In genomic region chr17:16371742-16372141, GRCh38 we compare ENCODE assay signal across 15 cellular contexts. TPM values are rescaled to one million over a fixed set of nuclear protein-coding genes. Genes with fewer than 3 reads are reported as not detected.
DNase-seq lines count a peak whose midpoint lies in the region; ATAC-seq, FAIRE-seq and TF ChIP-seq lines count a peak whose summit lies in the region.
"Had no signal": no experiment of that assay in that cellular context is flagged by ENCODE, and none has a peak within 500 bp of the region (broad histone marks: within the 10 kb centered on the region; RNA-seq: fewer than 3 reads in every experiment).

No MANE protein-coding gene starts in this region.

- no peaks in the 10 kb centered on the region for H3K36me3 ChIP-seq in K562 (ENCODE audit: control insufficient read depth, insufficient read depth, low read length)
- no peaks in the 10 kb centered on the region for H3K36me3 ChIP-seq in HepG2 (replicated peaks in 1 of 2; ENCODE audit: control insufficient read depth in 1 of 2, insufficient read depth in 2 of 2, low read length in 2 of 2)
- H3K36me3 ChIP-seq in small intestine (ENCODE audit: control insufficient read depth in 2 of 2, insufficient read depth in 2 of 2, low read length in 2 of 2), result no peaks in the 10 kb centered on the region

- no peak for TF ChIP-seq RAD21 in K562 (CRISPR knock-in tag; conservative IDR thresholded peaks at IDR 0.05 in 1 of 2, IDR thresholded peaks at IDR 0.05 in 1 of 2)
- TF ChIP-seq RAD21 in HepG2 (CRISPR knock-in tag; IDR thresholded peaks at IDR 0.05), result no peak

- H3K9me3 ChIP-seq in K562 (replicated peaks; ENCODE audit: control insufficient read depth, insufficient read depth, low read depth, low read length), result no peaks in the 10 kb centered on the region
- H3K9me3 ChIP-seq in HepG2 (ENCODE audit: low read length), result no peaks in the 10 kb centered on the region
- no peaks in the 10 kb centered on the region for H3K9me3 ChIP-seq in small intestine (ENCODE audit: control insufficient read depth, low read depth)
- H3K9me3 ChIP-seq: testis had no signal

- BruUV-seq in K562 (replicated peaks; lab: Mats Ljungman, UMichigan) (no TSS peak), HepG2 (replicated peaks; lab: Mats Ljungman, UMichigan) (no TSS peak)

- TF ChIP-seq POLR2A in K562 (conservative IDR thresholded peaks at IDR 0.05), result no peak
- no peak for TF ChIP-seq POLR2A in HepG2 (IDR thresholded peaks at IDR 0.05; ENCODE audit: insufficient read depth in 1 of 2, low read depth in 2 of 2, low read length in 2 of 2)

- POLR2A ChIA-PET in K562 (lab: Yijun Ruan, JAX), result interaction anchor here (1.0 to 1.1 kb wide), 2 partner anchors 9 to 14 kb away, joined by 3 read pairs; partner anchors contain the start of gene UBB
- POLR2A ChIA-PET in HepG2 (lab: Yijun Ruan, JAX), result interaction anchor here (0.8 kb wide), 1 partner anchor 9 kb away, joined by 4 read pairs; the partner anchor contains the start of gene UBB

- H3K9ac ChIP-seq in K562 (ENCODE audit: insufficient read depth in 1 of 2, low read depth in 2 of 2, low read length in 2 of 2) (no peak overlapping the region), HepG2 (ENCODE audit: insufficient read depth, low read depth, low read length) (no peak overlapping the region)

- DNase-seq in Daoy (ENCODE audit: low read depth) (peak; percentile 67), NCI-H1436 treated with DMSO at 0.1 percent for 48 hours (lab: John Stamatoyannopoulos, UW) (peak; percentile 5), K562 (ENCODE audit: extremely low read depth in 1 of 4, low spot score in 3 of 4) (no peak), HepG2 (ENCODE audit: low spot score) (no peak), GM19240 (ENCODE audit: insufficient read length, low spot score) (no peak), NK-92 (lab: John Stamatoyannopoulos, UW; ENCODE audit: unreplicated experiment) (no peak), small intestine (no peak)
- DNase-seq: activated CD4-positive, alpha-beta T cell treated with anti-CD3 and anti-CD28 coated beads for 1 hour; activated T-cell treated with anti-CD3 and anti-CD28 coated beads, Interleukin-2, amount 50 U/mL, for 72 hours; GOT3; NCI-H526 treated with DMSO at 0.1 percent for 48 hours; testis had no signal

- in situ Hi-C loops in K562 (cut with MboI) (no loop called here), HepG2 (cut with HindIII; ENCODE audit: extremely low pct_ligation_motif_present, low pct_unique_long_range_greater_than_20kb) (no loop called here)

- intact Hi-C loops in K562 (cut with micrococcal nuclease) (no loop called here), HepG2 (cut with micrococcal nuclease; ENCODE audit: unreplicated experiment) (no loop called here)

- TF ChIP-seq CTCF in K562 (IDR thresholded peaks at IDR 0.05 in 2 of 3, conservative IDR thresholded peaks at IDR 0.05 in 1 of 3; ENCODE audit: insufficient read depth in 2 of 3, low read depth in 1 of 3, low read length in 3 of 3), result no peak
- TF ChIP-seq CTCF in HepG2 (CRISPR knock-in tag; IDR thresholded peaks at IDR 0.05), result no peak

- H3K79me2 ChIP-seq in K562 (ENCODE audit: control insufficient read depth, insufficient read depth, low read length), result no peaks in the 10 kb centered on the region
- H3K79me2 ChIP-seq in HepG2 (ENCODE audit: insufficient read depth, low read length), result no peaks in the 10 kb centered on the region

- no peaks in the 10 kb centered on the region for H3K9me1 ChIP-seq in K562 (ENCODE audit: control insufficient read depth, insufficient read depth, low read length)

- H4K20me1 ChIP-seq in K562 (replicated peaks; ENCODE audit: control insufficient read depth, insufficient read depth, low read length), result no peaks in the 10 kb centered on the region
- no peaks in the 10 kb centered on the region for H4K20me1 ChIP-seq in HepG2 (ENCODE audit: insufficient read depth, low read length)

- ATAC-seq in K562 (no peak), HepG2 (no peak)
- no peak for ATAC-seq in activated CD4-positive, CD25-positive, alpha-beta regulatory T cell treated with anti-CD3 and anti-CD28 coated beads, Interleukin-2, amount 50 U/mL, for 24 hours
- ATAC-seq: activated T-cell treated with anti-CD3 and anti-CD28 coated beads, Interleukin-2, amount 50 U/mL, for 72 hours; sciatic nerve had no signal

- 88% methylated on average over 5 of the region's 5 CpGs for WGBS in K562 (ENCODE audit: insufficient coverage, low coverage, missing lambda C conversion rate)
- WGBS in HepG2 (ENCODE audit: low lambda C conversion rate), result 80% methylated on average over 5 of the region's 5 CpGs
- WGBS in small intestine, 3 donors, result 60 to 61% (median 61%) methylated on average over 5 of the region's 5 CpGs

- H3K4me2 ChIP-seq in K562 (ENCODE audit: insufficient read depth, low read length), result no peak overlapping the region
- H3K4me2 ChIP-seq in HepG2 (ENCODE audit: low read depth, low read length), result no peak overlapping the region

- no peak overlapping the region for H3K27ac ChIP-seq in K562 (ENCODE audit: extremely low read depth, low read depth, low read length)
- no peak overlapping the region for H3K27ac ChIP-seq in HepG2 (ENCODE audit: extremely low read length, insufficient read depth, low read length)
- H3K27ac ChIP-seq in small intestine (ENCODE audit: low read depth in 1 of 2, low read length in 1 of 2), result no peak overlapping the region
- H3K27ac ChIP-seq: testis had no signal

- no peaks in the 10 kb centered on the region for H3K4me1 ChIP-seq in K562 (replicated peaks in 1 of 2; ENCODE audit: control insufficient read depth in 2 of 2, insufficient read depth in 2 of 2, low read length in 2 of 2)
- H3K4me1 ChIP-seq in HepG2 (ENCODE audit: insufficient read depth, low read length), result peaks cover 8% of the 10 kb centered on the region; the same call in 1 of the 2 replicates
- no peaks in the 10 kb centered on the region for H3K4me1 ChIP-seq in small intestine (ENCODE audit: control insufficient read depth in 2 of 2, insufficient read depth in 1 of 2, low read depth in 1 of 2, low read length in 1 of 2)
- H3K4me1 ChIP-seq: testis had no signal

- CTCF ChIA-PET in K562 (lab: Yijun Ruan, JAX; ENCODE audit: low intra/inter-chr PET ratio) (no interaction called here), HepG2 (lab: Yijun Ruan, JAX; ENCODE audit: low intra/inter-chr PET ratio, low total read pairs) (no interaction called here)

- H3K27me3 ChIP-seq in K562 (ENCODE audit: control insufficient read depth in 2 of 2, insufficient read depth in 2 of 2, low read length in 2 of 2) (no peaks in the 10 kb centered on the region), HepG2 (ENCODE audit: control insufficient read depth in 1 of 2, insufficient read depth in 2 of 2, low read length in 2 of 2) (no peaks in the 10 kb centered on the region), small intestine (ENCODE audit: control insufficient read depth in 2 of 2, insufficient read depth in 2 of 2, low read length in 2 of 2) (no peaks in the 10 kb centered on the region)
- H3K27me3 ChIP-seq: testis had no signal

- H3K4me3 ChIP-seq in K562 (no peak overlapping the region), HepG2 (replicated peaks in 1 of 3; ENCODE audit: insufficient read depth in 1 of 3, low read depth in 2 of 3, low read length in 3 of 3) (no peak overlapping the region), small intestine (ENCODE audit: low read depth in 1 of 2, low read length in 2 of 2) (no peak overlapping the region)
- H3K4me3 ChIP-seq: testis had no signal

- H2AFZ ChIP-seq in K562 (ENCODE audit: low read depth, low read length) (no peak overlapping the region), HepG2 (ENCODE audit: low read length) (no peak overlapping the region)

- FAIRE-seq in K562 (lab: Jason Lieb, UNC) (no peak), HepG2 (lab: Jason Lieb, UNC) (no peak), small intestine (lab: Jason Lieb, UNC) (no peak)
- FAIRE-seq: endometrium had no signal

- TF ChIP-seq EP300 in K562 (IDR thresholded peaks at IDR 0.05; ENCODE audit: low read length), result no peak
- TF ChIP-seq EP300 in HepG2 (IDR thresholded peaks at IDR 0.05; ENCODE audit: low read depth in 2 of 2, low read length in 2 of 2), result no peak
- no peak for TF ChIP-seq EP300 in HepG2 (CRISPR knock-in tag; IDR thresholded peaks at IDR 0.05; ENCODE audit: borderline replicate concordance)

RNA-seq across cellular contexts. Expression of gene UBB, which starts 9.1 kb away (rescaled TPM):
- 1,877 and 2,346 TPM in 2 replicates for total RNA-seq in Daoy (2014; rRNA removed; shearing (Covaris generic))
- 132 and 247 TPM in 2 replicates for total RNA-seq in K562 (2011; cell fraction: chromatin; rRNA removed; ENCODE audit: low replicate concordance)
- 377 and 399 TPM in 2 replicates for total RNA-seq in K562 (2011; cell fraction: nucleolus; rRNA removed)
- 354 and 382 TPM in 2 replicates for total RNA-seq in K562 (2011; cell fraction: nucleoplasm; rRNA removed)
- 2,054 and 2,801 TPM in 2 replicates for total RNA-seq in K562 (2014; rRNA removed)
- 1,199 and 1,477 TPM in 2 replicates for total RNA-seq in K562 (2014; rRNA removed; fragmentation: Illumina TruSeq; extraction: Trizol)
- 1,630 and 1,692 TPM in 2 replicates for total RNA-seq in K562 (2015; rRNA removed; fragmentation: Illumina TruSeq; extraction: Trizol)
- total RNA-seq in K562 (2021), result 1,581 and 1,675 TPM in 2 replicates
- 1,069 and 1,272 TPM in 2 replicates for polyA plus RNA-seq in K562 (2011; rRNA removed)
- 1,564 and 2,005 TPM in 2 replicates for polyA plus RNA-seq in K562 (2011; cell fraction: cytosol; rRNA removed)
- polyA plus RNA-seq in K562 (2011; cell fraction: nucleus; rRNA removed), result 726 and 879 TPM in 2 replicates
- polyA plus RNA-seq in K562 (2012), result 2,693 and 3,124 TPM in 2 replicates
- polyA plus RNA-seq in K562 (2014; fragmentation: Illumina TruSeq; extraction: Trizol), result 1,681 and 1,922 TPM in 2 replicates
- polyA plus RNA-seq in K562 (2014; fragmentation: Nextera tagmentation; extraction: Ambion mirVana), result 1,000 to 10,000 TPM; 3,942 to 4,143 TPM
- polyA plus RNA-seq in K562 (2014; rRNA removed), result 1,696 and 2,000 TPM in 2 replicates
- polyA minus RNA-seq in K562 (2011; rRNA and poly(A)+ RNA removed), result 966 and 1,497 TPM in 2 replicates
- polyA minus RNA-seq in K562 (2011; cell fraction: cytosol; rRNA and poly(A)+ RNA removed), result 625 and 785 TPM in 2 replicates
- 116 and 251 TPM in 2 replicates for polyA minus RNA-seq in K562 (2011; cell fraction: nucleus; rRNA and poly(A)+ RNA removed)
- total RNA-seq in HepG2 (2016; rRNA removed; fragmentation: Illumina TruSeq; extraction: Trizol), result 2,066 and 2,598 TPM in 2 replicates
- 1,884 and 2,042 TPM in 2 replicates for total RNA-seq in HepG2 (2016; cell fraction: cytosol; rRNA removed; fragmentation: Illumina TruSeq; extraction: Trizol; ENCODE audit: low read depth)
- 2,199 and 2,677 TPM in 2 replicates for total RNA-seq in HepG2 (2016; cell fraction: insoluble cytoplasmic fraction; rRNA removed; fragmentation: Illumina TruSeq; extraction: Trizol)
- 1,573 and 1,587 TPM in 2 replicates for total RNA-seq in HepG2 (2016; cell fraction: membrane; rRNA removed; fragmentation: Illumina TruSeq; extraction: Trizol)
- total RNA-seq in HepG2 (2016; cell fraction: nucleus; rRNA removed; fragmentation: Illumina TruSeq; extraction: Trizol), result 582 and 612 TPM in 2 replicates
- 1,130 and 1,263 TPM in 2 replicates for polyA plus RNA-seq in HepG2 (2011; rRNA removed)
- polyA plus RNA-seq in HepG2 (2011; cell fraction: cytosol; rRNA removed), result 1,588 and 1,623 TPM in 2 replicates
- 397 and 543 TPM in 2 replicates for polyA plus RNA-seq in HepG2 (2011; cell fraction: nucleus; rRNA removed)
- 1,977 and 2,062 TPM in 2 replicates for polyA plus RNA-seq in HepG2 (2012)
- polyA plus RNA-seq in HepG2 (2016; cell fraction: cytosol; fragmentation: Illumina TruSeq; extraction: Trizol; ENCODE audit: low read depth), result 1,937 and 2,024 TPM in 2 replicates
- 1,705 and 1,710 TPM in 2 replicates for polyA plus RNA-seq in HepG2 (2016; cell fraction: insoluble cytoplasmic fraction; fragmentation: Illumina TruSeq; extraction: Trizol; ENCODE audit: low read depth)
- 1,088 and 1,107 TPM in 2 replicates for polyA plus RNA-seq in HepG2 (2016; cell fraction: membrane; fragmentation: Illumina TruSeq; extraction: Trizol; ENCODE audit: low read depth)
- 679 and 692 TPM in 2 replicates for polyA plus RNA-seq in HepG2 (2016; cell fraction: nucleus; fragmentation: Illumina TruSeq; extraction: Trizol; ENCODE audit: insufficient read depth, low read depth)
- polyA minus RNA-seq in HepG2 (2011; rRNA and poly(A)+ RNA removed; ENCODE audit: low replicate concordance), result 1,440 and 2,606 TPM in 2 replicates
- 681 and 793 TPM in 2 replicates for polyA minus RNA-seq in HepG2 (2011; cell fraction: cytosol; rRNA and poly(A)+ RNA removed)
- polyA minus RNA-seq in HepG2 (2011; cell fraction: nucleus; rRNA and poly(A)+ RNA removed), result 194 and 303 TPM in 2 replicates
- polyA plus RNA-seq in small intestine, result 1,000 to 10,000 TPM; 1,011 to 2,335 (median 1,827) TPM

RNA-seq across cellular contexts. Expression of gene CENPV, which starts 18.5 kb away (rescaled TPM):
- 121 and 144 TPM in 2 replicates for total RNA-seq in Daoy (2014; rRNA removed; shearing (Covaris generic))
- total RNA-seq in K562 (2011; cell fraction: chromatin; rRNA removed; ENCODE audit: low replicate concordance), result 56.5 and 86.7 TPM in 2 replicates
- 65.5 and 66.5 TPM in 2 replicates for total RNA-seq in K562 (2011; cell fraction: nucleolus; rRNA removed)
- total RNA-seq in K562 (2011; cell fraction: nucleoplasm; rRNA removed), result 76.8 and 103 TPM in 2 replicates
- total RNA-seq in K562 (2014; rRNA removed), result 90.9 and 131 TPM in 2 replicates
- 89.6 and 95.5 TPM in 2 replicates for total RNA-seq in K562 (2014; rRNA removed; fragmentation: Illumina TruSeq; extraction: Trizol)
- 67.4 and 75.0 TPM in 2 replicates for total RNA-seq in K562 (2015; rRNA removed; fragmentation: Illumina TruSeq; extraction: Trizol)
- 86.1 and 89.1 TPM in 2 replicates for total RNA-seq in K562 (2021)
- 112 and 128 TPM in 2 replicates for polyA plus RNA-seq in K562 (2011; rRNA removed)
- polyA plus RNA-seq in K562 (2011; cell fraction: cytosol; rRNA removed), result 115 and 125 TPM in 2 replicates
- polyA plus RNA-seq in K562 (2011; cell fraction: nucleus; rRNA removed), result 114 and 127 TPM in 2 replicates
- 64.4 and 69.3 TPM in 2 replicates for polyA plus RNA-seq in K562 (2012)
- 89.3 and 96.6 TPM in 2 replicates for polyA plus RNA-seq in K562 (2014; fragmentation: Illumina TruSeq; extraction: Trizol)
- polyA plus RNA-seq in K562 (2014; fragmentation: Nextera tagmentation; extraction: Ambion mirVana), result 10 to 100 TPM; 17.8 to 25.8 TPM
- 91.8 and 100 TPM in 2 replicates for polyA plus RNA-seq in K562 (2014; rRNA removed)
- polyA minus RNA-seq in K562 (2011; rRNA and poly(A)+ RNA removed), result 53.0 and 61.8 TPM in 2 replicates
- 24.5 and 25.6 TPM in 2 replicates for polyA minus RNA-seq in K562 (2011; cell fraction: cytosol; rRNA and poly(A)+ RNA removed)
- polyA minus RNA-seq in K562 (2011; cell fraction: nucleus; rRNA and poly(A)+ RNA removed), result 17.9 and 22.4 TPM in 2 replicates
- 216 and 292 TPM in 2 replicates for total RNA-seq in HepG2 (2016; rRNA removed; fragmentation: Illumina TruSeq; extraction: Trizol)
- 661 and 704 TPM in 2 replicates for total RNA-seq in HepG2 (2016; cell fraction: cytosol; rRNA removed; fragmentation: Illumina TruSeq; extraction: Trizol; ENCODE audit: low read depth)
- total RNA-seq in HepG2 (2016; cell fraction: insoluble cytoplasmic fraction; rRNA removed; fragmentation: Illumina TruSeq; extraction: Trizol), result 238 and 290 TPM in 2 replicates
- 633 and 641 TPM in 2 replicates for total RNA-seq in HepG2 (2016; cell fraction: membrane; rRNA removed; fragmentation: Illumina TruSeq; extraction: Trizol)
- total RNA-seq in HepG2 (2016; cell fraction: nucleus; rRNA removed; fragmentation: Illumina TruSeq; extraction: Trizol), result 133 and 151 TPM in 2 replicates
- 159 and 193 TPM in 2 replicates for polyA plus RNA-seq in HepG2 (2011; rRNA removed)
- 149 and 152 TPM in 2 replicates for polyA plus RNA-seq in HepG2 (2011; cell fraction: cytosol; rRNA removed)
- 166 and 206 TPM in 2 replicates for polyA plus RNA-seq in HepG2 (2011; cell fraction: nucleus; rRNA removed)
- polyA plus RNA-seq in HepG2 (2012), result 145 and 146 TPM in 2 replicates
- polyA plus RNA-seq in HepG2 (2016; cell fraction: cytosol; fragmentation: Illumina TruSeq; extraction: Trizol; ENCODE audit: low read depth), result 677 and 732 TPM in 2 replicates
- polyA plus RNA-seq in HepG2 (2016; cell fraction: insoluble cytoplasmic fraction; fragmentation: Illumina TruSeq; extraction: Trizol; ENCODE audit: low read depth), result 223 and 226 TPM in 2 replicates
- 572 and 580 TPM in 2 replicates for polyA plus RNA-seq in HepG2 (2016; cell fraction: membrane; fragmentation: Illumina TruSeq; extraction: Trizol; ENCODE audit: low read depth)
- polyA plus RNA-seq in HepG2 (2016; cell fraction: nucleus; fragmentation: Illumina TruSeq; extraction: Trizol; ENCODE audit: insufficient read depth, low read depth), result 273 and 282 TPM in 2 replicates
- polyA minus RNA-seq in HepG2 (2011; rRNA and poly(A)+ RNA removed; ENCODE audit: low replicate concordance), result 85.8 and 95.1 TPM in 2 replicates
- 30.3 and 32.7 TPM in 2 replicates for polyA minus RNA-seq in HepG2 (2011; cell fraction: cytosol; rRNA and poly(A)+ RNA removed)
- polyA minus RNA-seq in HepG2 (2011; cell fraction: nucleus; rRNA and poly(A)+ RNA removed), result 68.9 and 72.5 TPM in 2 replicates
- polyA plus RNA-seq in small intestine, result 100 to 1,000 TPM; 115 to 185 (median 163) TPM

RNA-seq across cellular contexts. Expression of gene TRPV2, which starts 43.6 kb away (rescaled TPM):
- 0.06 and 2.3 TPM in 2 replicates for total RNA-seq in Daoy (2014; rRNA removed; shearing (Covaris generic))
- total RNA-seq in K562 (2011; cell fraction: chromatin; rRNA removed; ENCODE audit: low replicate concordance), result 66.3 and 211 TPM in 2 replicates
- 185 and 234 TPM in 2 replicates for total RNA-seq in K562 (2011; cell fraction: nucleolus; rRNA removed)
- 108 and 114 TPM in 2 replicates for total RNA-seq in K562 (2011; cell fraction: nucleoplasm; rRNA removed)
- total RNA-seq in K562 (2014; rRNA removed), result 43.5 and 51.6 TPM in 2 replicates
- total RNA-seq in K562 (2014; rRNA removed; fragmentation: Illumina TruSeq; extraction: Trizol), result 24.1 and 30.3 TPM in 2 replicates
- 28.6 and 31.9 TPM in 2 replicates for total RNA-seq in K562 (2015; rRNA removed; fragmentation: Illumina TruSeq; extraction: Trizol)
- total RNA-seq in K562 (2021), result 93.6 and 97.5 TPM in 2 replicates
- 37.5 and 60.1 TPM in 2 replicates for polyA plus RNA-seq in K562 (2011; rRNA removed)
- 43.3 and 57.1 TPM in 2 replicates for polyA plus RNA-seq in K562 (2011; cell fraction: cytosol; rRNA removed)
- polyA plus RNA-seq in K562 (2011; cell fraction: nucleus; rRNA removed), result 61.7 and 85.4 TPM in 2 replicates
- polyA plus RNA-seq in K562 (2012), result 83.6 and 173 TPM in 2 replicates
- 29.6 and 39.7 TPM in 2 replicates for polyA plus RNA-seq in K562 (2014; fragmentation: Illumina TruSeq; extraction: Trizol)
- polyA plus RNA-seq in K562 (2014; fragmentation: Nextera tagmentation; extraction: Ambion mirVana), result 10 to 100 TPM in 1 of 2 experiments, 1 to 10 TPM in 1; 10.0 to 15.6 TPM
- 33.7 and 42.0 TPM in 2 replicates for polyA plus RNA-seq in K562 (2014; rRNA removed)
- 43.0 and 43.3 TPM in 2 replicates for polyA minus RNA-seq in K562 (2011; rRNA and poly(A)+ RNA removed)
- 86.4 and 94.1 TPM in 2 replicates for polyA minus RNA-seq in K562 (2011; cell fraction: cytosol; rRNA and poly(A)+ RNA removed)
- polyA minus RNA-seq in K562 (2011; cell fraction: nucleus; rRNA and poly(A)+ RNA removed), result 27.1 and 30.0 TPM in 2 replicates
- total RNA-seq in HepG2 (2016; rRNA removed; fragmentation: Illumina TruSeq; extraction: Trizol), result 7.3 and 13.6 TPM in 2 replicates
- total RNA-seq in HepG2 (2016; cell fraction: cytosol; rRNA removed; fragmentation: Illumina TruSeq; extraction: Trizol; ENCODE audit: low read depth), result 3.5 and 3.8 TPM in 2 replicates
- total RNA-seq in HepG2 (2016; cell fraction: insoluble cytoplasmic fraction; rRNA removed; fragmentation: Illumina TruSeq; extraction: Trizol), result 6.3 and 14.4 TPM in 2 replicates
- total RNA-seq in HepG2 (2016; cell fraction: membrane; rRNA removed; fragmentation: Illumina TruSeq; extraction: Trizol), result 3.2 and 4.6 TPM in 2 replicates
- total RNA-seq in HepG2 (2016; cell fraction: nucleus; rRNA removed; fragmentation: Illumina TruSeq; extraction: Trizol), result 9.6 and 14.3 TPM in 2 replicates
- 21.3 and 37.6 TPM in 2 replicates for polyA plus RNA-seq in HepG2 (2011; rRNA removed)
- 20.1 and 21.2 TPM in 2 replicates for polyA plus RNA-seq in HepG2 (2011; cell fraction: cytosol; rRNA removed)
- 40.8 and 61.1 TPM in 2 replicates for polyA plus RNA-seq in HepG2 (2011; cell fraction: nucleus; rRNA removed)
- polyA plus RNA-seq in HepG2 (2012), result 26.6 and 37.4 TPM in 2 replicates
- polyA plus RNA-seq in HepG2 (2016; cell fraction: cytosol; fragmentation: Illumina TruSeq; extraction: Trizol; ENCODE audit: low read depth), result 2.0 and 2.3 TPM in 2 replicates
- polyA plus RNA-seq in HepG2 (2016; cell fraction: insoluble cytoplasmic fraction; fragmentation: Illumina TruSeq; extraction: Trizol; ENCODE audit: low read depth), result 3.6 and 5.9 TPM in 2 replicates
- 2.2 and 2.8 TPM in 2 replicates for polyA plus RNA-seq in HepG2 (2016; cell fraction: membrane; fragmentation: Illumina TruSeq; extraction: Trizol; ENCODE audit: low read depth)
- 14.9 and 19.2 TPM in 2 replicates for polyA plus RNA-seq in HepG2 (2016; cell fraction: nucleus; fragmentation: Illumina TruSeq; extraction: Trizol; ENCODE audit: insufficient read depth, low read depth)
- polyA minus RNA-seq in HepG2 (2011; rRNA and poly(A)+ RNA removed; ENCODE audit: low replicate concordance), result 1.4 and 45.5 TPM in 2 replicates
- 24.7 and 31.6 TPM in 2 replicates for polyA minus RNA-seq in HepG2 (2011; cell fraction: cytosol; rRNA and poly(A)+ RNA removed)
- polyA minus RNA-seq in HepG2 (2011; cell fraction: nucleus; rRNA and poly(A)+ RNA removed), result 11.8 and 18.9 TPM in 2 replicates
- 1 to 10 TPM in 2 of 3 donors, under 1 TPM in 1; 0.45 to 9.3 (median 3.8) TPM for polyA plus RNA-seq in small intestine

Comparison
In these comparisons a context has a peak if more than half of its experiments do, and no peak if none do; other contexts are left out.
1. DNase-seq: peak in Daoy (single experiment) and NCI-H1436 treated with DMSO at 0.1 percent for 48 hours (single experiment); none in K562 (0 of 4), HepG2 (single experiment), GM19240 (single experiment), NK-92 (single experiment) and small intestine (single experiment).